18 cellular contexts compared by ENCODE assay signal in genomic region chr9:124795881-124796415, GRCh38. TPM values are rescaled to one million over a fixed set of nuclear protein-coding genes. Genes with fewer than 3 reads are reported as not detected.
A peak's percentile ranks its signal among the peaks of the same experiment; 100 is the strongest.
DNase-seq lines count a peak whose midpoint lies in the region; ATAC-seq and TF ChIP-seq lines count a peak whose summit lies in the region.
"Had no signal": no experiment of that assay in that cellular context is flagged by ENCODE, and none has a peak within 500 bp of the region (broad histone marks: within the 10 kb centered on the region; RNA-seq: fewer than 3 reads in every experiment).

No MANE protein-coding gene starts in this region.

- H3K4me1 ChIP-seq in gastrocnemius medialis = peaks cover 52 to 70% of the 10 kb centered on the region in 2 donors

- H3K4me3 ChIP-seq in choroid plexus epithelial cell (ENCODE audit: low read depth, low read length) = no peak overlapping the region
- H3K4me3 ChIP-seq in gastrocnemius medialis = no peak overlapping the region
- H3K4me3 ChIP-seq: ovary had no signal

- no peaks in the 10 kb centered on the region for H3K36me3 Mint-ChIP-seq in activated T-helper 1 cell treated with anti-CD3 and anti-CD28 coated beads, Interleukin-12 subunit alpha, Interleukin-12 subunit beta, Interleukin-2, Interleukin-4 antibody, amounts not matched to agents 30 ng/mL and 10 ng/mL and 1 ng/mL, durations not matched to agents 14 hours and 24 hours and 36 hours (ENCODE audit: low read depth)
- H3K36me3 Mint-ChIP-seq: activated naive CD4-positive, alpha-beta T cell treated with anti-CD3 and anti-CD28 coated beads, Interleukin-2, amount 50 U/mL, for 72 hours had no signal

- TF ChIP-seq CTCF in choroid plexus epithelial cell (conservative IDR thresholded peaks at IDR 0.05; ENCODE audit: low read depth, low read length) (no peak), gastrocnemius medialis (IDR thresholded peaks at IDR 0.05 in 4 of 5, conservative IDR thresholded peaks at IDR 0.05 in 1 of 5) (no peak)

- no peaks in the 10 kb centered on the region for H3K27me3 ChIP-seq in gastrocnemius medialis
- H3K27me3 ChIP-seq: ovary had no signal

- no peaks in the 10 kb centered on the region for H3K4me1 Mint-ChIP-seq in activated T-helper 1 cell treated with anti-CD3 and anti-CD28 coated beads, Interleukin-12 subunit alpha, Interleukin-12 subunit beta, Interleukin-2, Interleukin-4 antibody, amounts not matched to agents 30 ng/mL and 10 ng/mL and 1 ng/mL, durations not matched to agents 14 hours and 24 hours and 36 hours (ENCODE audit: low read depth)
- H3K4me1 Mint-ChIP-seq: activated CD4-positive, alpha-beta T cell treated with anti-CD3 and anti-CD28 coated beads, Interleukin-2, amount 10 ng/mL, durations not matched to agents 7 days and 5 days had no signal

- peak; percentile 37 for DNase-seq in HT1080 (ENCODE audit: low read depth)
- peak; percentile 65 for DNase-seq in choroid plexus epithelial cell (ENCODE audit: low read depth)
- peak; percentile 54 for DNase-seq in iris pigment epithelial cell (ENCODE audit: low read depth)
- no peak for DNase-seq in gastrocnemius medialis
- no peak for DNase-seq in cerebellum (ENCODE audit: low spot score)
- no peak for DNase-seq in activated T-helper 1 cell treated with anti-CD3 and anti-CD28 coated beads, Interleukin-12 subunit alpha, Interleukin-12 subunit beta, Interleukin-2, Interleukin-4 antibody, amounts not matched to agents 30 ng/mL and 10 ng/mL and 1 ng/mL, durations not matched to agents 14 hours and 24 hours and 36 hours (ENCODE audit: low spot score)
- DNase-seq: activated CD4-positive, alpha-beta T cell treated with anti-CD3 and anti-CD28 coated beads, Interleukin-2, amount 10 ng/mL, durations not matched to agents 7 days and 5 days; Caco-2; central memory CD4-positive, alpha-beta T cell; NCI-H1417 treated with DMSO at 0.1 percent for 48 hours; ovary; stimulated activated CD4-positive, alpha-beta T cell treated with anti-CD3 and anti-CD28 coated beads, Interleukin-15, amount 100 ng/mL, for 24 hours had no signal

- H3K9me3 ChIP-seq in gastrocnemius medialis = no peaks in the 10 kb centered on the region
- H3K9me3 ChIP-seq: Caco-2, ovary had no signal

- no peak for TF ChIP-seq POLR2A in gastrocnemius medialis (IDR thresholded peaks at IDR 0.05)

- ATAC-seq in gastrocnemius medialis (no peak), HG02938 (IDR thresholded peaks at IDR 0.05; ENCODE audit: unreplicated experiment) (no peak), HG02840 (IDR thresholded peaks at IDR 0.05; ENCODE audit: low FRiP score, unreplicated experiment) (no peak)
- ATAC-seq: activated naive CD4-positive, alpha-beta T cell treated with anti-CD3 and anti-CD28 coated beads, Interleukin-2, amount 50 U/mL, for 72 hours had no signal

- no peak overlapping the region for H3K4me3 Mint-ChIP-seq in activated T-helper 1 cell treated with anti-CD3 and anti-CD28 coated beads, Interleukin-12 subunit alpha, Interleukin-12 subunit beta, Interleukin-2, Interleukin-4 antibody, amounts not matched to agents 30 ng/mL and 10 ng/mL and 1 ng/mL, durations not matched to agents 14 hours and 24 hours and 36 hours
- H3K4me3 Mint-ChIP-seq: activated CD4-positive, alpha-beta T cell treated with anti-CD3 and anti-CD28 coated beads, Interleukin-2, amount 10 ng/mL, durations not matched to agents 7 days and 5 days had no signal

- H3K27ac ChIP-seq in gastrocnemius medialis = peak overlapping the region; percentile 54 to 70 (median 62)
- H3K27ac ChIP-seq: HL-60, ovary had no signal

- intact Hi-C loops in gastrocnemius medialis (cut with DNase I; ENCODE audit: low total_unique reads) = loop anchor here (2.0 kb wide), 2 partner anchors 19 to 35 kb away; partner anchors contain the start of gene OLFML2A
- intact Hi-C loops in activated T-helper 1 cell treated with anti-CD3 and anti-CD28 coated beads, Interleukin-12 subunit alpha, Interleukin-12 subunit beta, Interleukin-2, Interleukin-4 antibody, amounts not matched to agents 30 ng/mL and 10 ng/mL and 1 ng/mL, durations not matched to agents 14 hours and 24 hours and 36 hours (cut with micrococcal nuclease) = no loop called here

- H3K27ac Mint-ChIP-seq in activated T-helper 1 cell treated with anti-CD3 and anti-CD28 coated beads, Interleukin-12 subunit alpha, Interleukin-12 subunit beta, Interleukin-2, Interleukin-4 antibody, amounts not matched to agents 30 ng/mL and 10 ng/mL and 1 ng/mL, durations not matched to agents 14 hours and 24 hours and 36 hours = no peak overlapping the region
- H3K27ac Mint-ChIP-seq: activated CD4-positive, alpha-beta T cell treated with anti-CD3 and anti-CD28 coated beads, Interleukin-2, amount 10 ng/mL, durations not matched to agents 7 days and 5 days; activated naive CD4-positive, alpha-beta T cell treated with anti-CD3 and anti-CD28 coated beads, Interleukin-2, amount 50 U/mL, for 72 hours had no signal

- no peaks in the 10 kb centered on the region for H3K9me3 Mint-ChIP-seq in activated T-helper 1 cell treated with anti-CD3 and anti-CD28 coated beads, Interleukin-12 subunit alpha, Interleukin-12 subunit beta, Interleukin-2, Interleukin-4 antibody, amounts not matched to agents 30 ng/mL and 10 ng/mL and 1 ng/mL, durations not matched to agents 14 hours and 24 hours and 36 hours
- H3K9me3 Mint-ChIP-seq: activated CD4-positive, alpha-beta T cell treated with anti-CD3 and anti-CD28 coated beads, Interleukin-2, amount 10 ng/mL, durations not matched to agents 7 days and 5 days; activated naive CD4-positive, alpha-beta T cell treated with anti-CD3 and anti-CD28 coated beads, Interleukin-2, amount 50 U/mL, for 72 hours had no signal

- in situ Hi-C loops in gastrocnemius medialis (cut with MboI; ENCODE audit: low sequenced_read_pairs in 4 of 4) = loop anchor here in 1 of 4 donors (10.0 kb wide), 1 partner anchor 49 kb away; no protein-coding TSS in a partner anchor

- peaks cover 5% of the 10 kb centered on the region for H3K27me3 Mint-ChIP-seq in activated T-helper 1 cell treated with anti-CD3 and anti-CD28 coated beads, Interleukin-12 subunit alpha, Interleukin-12 subunit beta, Interleukin-2, Interleukin-4 antibody, amounts not matched to agents 30 ng/mL and 10 ng/mL and 1 ng/mL, durations not matched to agents 14 hours and 24 hours and 36 hours (ENCODE audit: insufficient read depth)

- no peaks in the 10 kb centered on the region for H3K36me3 ChIP-seq in gastrocnemius medialis
- H3K36me3 ChIP-seq: ovary had no signal

RNA-seq across cellular contexts. Expression of gene OLFML2A, which starts 19.0 kb away (rescaled TPM):
- 0.20 and 0.69 TPM in 2 replicates for total RNA-seq in HT1080 (2014; rRNA removed; shearing (Covaris generic))
- polyA plus RNA-seq in HT1080 (2015; cell fraction: cytosol; rRNA removed) = 0.07 and 0.08 TPM in 2 replicates
- 0.22 and 0.23 TPM in 2 replicates for polyA plus RNA-seq in HT1080 (2015; cell fraction: nucleus; rRNA removed)
- total RNA-seq in gastrocnemius medialis (10 to 100 TPM in 3 of 4 donors, 1 to 10 TPM in 1; 6.9 to 48.0 (median 32.8) TPM), cerebellum (5.4 TPM)
- total RNA-seq in activated T-helper 1 cell treated with anti-CD3 and anti-CD28 coated beads, Interleukin-12 subunit alpha, Interleukin-12 subunit beta, Interleukin-2, Interleukin-4 antibody, amounts not matched to agents 30 ng/mL and 10 ng/mL and 1 ng/mL, durations not matched to agents 14 hours and 24 hours and 36 hours = not detected in 2 replicates
- total RNA-seq: activated CD4-positive, alpha-beta T cell treated with anti-CD3 and anti-CD28 coated beads, Interleukin-2, amount 10 ng/mL, durations not matched to agents 7 days and 5 days; activated naive CD4-positive, alpha-beta T cell treated with anti-CD3 and anti-CD28 coated beads, Interleukin-2, amount 50 U/mL, for 72 hours had no signal

RNA-seq across cellular contexts. Expression of gene NR6A1, which starts 24.8 kb away (rescaled TPM):
- 1.1 and 2.0 TPM in 2 replicates for total RNA-seq in HT1080 (2014; rRNA removed; shearing (Covaris generic))
- polyA plus RNA-seq in HT1080 (2015; cell fraction: cytosol; rRNA removed) = 0.87 and 1.0 TPM in 2 replicates
- 0.91 and 1.8 TPM in 2 replicates for polyA plus RNA-seq in HT1080 (2015; cell fraction: nucleus; rRNA removed)
- 1 to 10 TPM in 3 of 4 donors, under 1 TPM in 1; 0.58 to 5.6 (median 2.1) TPM for total RNA-seq in gastrocnemius medialis
- 2.9 TPM for total RNA-seq in cerebellum
- 1.7 and 2.3 TPM in 2 replicates for total RNA-seq in activated T-helper 1 cell treated with anti-CD3 and anti-CD28 coated beads, Interleukin-12 subunit alpha, Interleukin-12 subunit beta, Interleukin-2, Interleukin-4 antibody, amounts not matched to agents 30 ng/mL and 10 ng/mL and 1 ng/mL, durations not matched to agents 14 hours and 24 hours and 36 hours

RNA-seq across cellular contexts. Expression of gene WDR38, which starts 57.3 kb away (rescaled TPM):
- not detected in 2 replicates for total RNA-seq in HT1080 (2014; rRNA removed; shearing (Covaris generic))
- not detected in 2 replicates for polyA plus RNA-seq in HT1080 (2015; cell fraction: cytosol; rRNA removed)
- polyA plus RNA-seq in HT1080 (2015; cell fraction: nucleus; rRNA removed) = not detected in 2 replicates
- not detected for total RNA-seq in gastrocnemius medialis
- total RNA-seq in cerebellum = 0.27 TPM
- total RNA-seq in activated T-helper 1 cell treated with anti-CD3 and anti-CD28 coated beads, Interleukin-12 subunit alpha, Interleukin-12 subunit beta, Interleukin-2, Interleukin-4 antibody, amounts not matched to agents 30 ng/mL and 10 ng/mL and 1 ng/mL, durations not matched to agents 14 hours and 24 hours and 36 hours = not detected in 2 replicates
- total RNA-seq: activated CD4-positive, alpha-beta T cell treated with anti-CD3 and anti-CD28 coated beads, Interleukin-2, amount 10 ng/mL, durations not matched to agents 7 days and 5 days; activated naive CD4-positive, alpha-beta T cell treated with anti-CD3 and anti-CD28 coated beads, Interleukin-2, amount 50 U/mL, for 72 hours; Caco-2; G401; SK-MEL-5 had no signal
- polyA plus RNA-seq: ovary had no signal

Comparison
In these comparisons a context has a peak if more than half of its experiments do, and no peak if none do; other contexts are left out.
1. DNase-seq: peak in HT1080 (single experiment), choroid plexus epithelial cell (single experiment) and iris pigment epithelial cell (single experiment); none in gastrocnemius medialis (0 of 2), cerebellum (single experiment) and activated T-helper 1 cell treated with anti-CD3 and anti-CD28 coated beads, Interleukin-12 subunit alpha, Interleukin-12 subunit beta, Interleukin-2, Interleukin-4 antibody, amounts not matched to agents 30 ng/mL and 10 ng/mL and 1 ng/mL, durations not matched to agents 14 hours and 24 hours and 36 hours (single experiment).